8 cellular contexts compared by ENCODE assay signal in genomic region chr5:69369369-69370121, GRCh38. TPM values are rescaled to one million over a fixed set of nuclear protein-coding genes. Genes with fewer than 3 reads are reported as not detected.
DNase-seq lines count a peak whose midpoint lies in the region; ATAC-seq and TF ChIP-seq lines count a peak whose summit lies in the region.

TSS of gene AK6 (minus strand) at chr5:69369520. CDS start at chr5:69369490, 30 bp downstream.
TSS of gene RAD17 (plus strand) at chr5:69369818. CDS start at chr5:69372209, 2,391 bp downstream.
TSS of gene TAF9 (minus strand) at chr5:69369520. CDS start at chr5:69365737, 3,783 bp downstream.

- CTCF ChIA-PET in activated CD4-positive, alpha-beta memory T cell treated with anti-CD3 and anti-CD28 coated beads for 36 hours (lab: Charles Lee): interaction anchor here (1.1 to 2.0 kb wide), 2 partner anchors 35 to 276 kb away, joined by 4 to 9 read pairs; partner anchors contain the start of gene SLC30A5

- 0% methylated on average over 23 of the region's 63 CpGs for WGBS in right lobe of liver (ENCODE audit: insufficient coverage, low coverage, low lambda C conversion rate, missing lambda C conversion rate)

- H3K9me3 Mint-ChIP-seq in CD14-positive monocyte: no peaks in the 10 kb centered on the region
- H3K9me3 Mint-ChIP-seq in activated CD4-positive, alpha-beta memory T cell treated with anti-CD3 and anti-CD28 coated beads for 36 hours: no peaks in the 10 kb centered on the region

- H3K4me1 Mint-ChIP-seq in CD14-positive monocyte: peaks cover 23% of the 10 kb centered on the region
- peaks cover 44% of the 10 kb centered on the region for H3K4me1 Mint-ChIP-seq in activated CD4-positive, alpha-beta memory T cell treated with anti-CD3 and anti-CD28 coated beads for 36 hours (ENCODE audit: low read depth)

- H3K36me3 Mint-ChIP-seq in CD14-positive monocyte: peaks cover 25 to 30% of the 10 kb centered on the region in 2 donors
- peaks cover 24% of the 10 kb centered on the region for H3K36me3 Mint-ChIP-seq in activated CD4-positive, alpha-beta memory T cell treated with anti-CD3 and anti-CD28 coated beads for 36 hours

- H3K4me3 ChIP-seq in dorsolateral prefrontal cortex (peak within 1 kb of the TSS; percentile 57 to 100 (median 86)), right lobe of liver (peak within 1 kb of the TSS; percentile 78 to 90 (median 85))

- peak; percentile 93 for ATAC-seq in GM19397 (IDR thresholded peaks at IDR 0.05; ENCODE audit: unreplicated experiment)
- peak; percentile 86 for ATAC-seq in HG03571 (IDR thresholded peaks at IDR 0.05; ENCODE audit: unreplicated experiment)
- ATAC-seq in right lobe of liver: peak; percentile 97 to 99 (median 98)

- peak; percentile 80 for TF ChIP-seq POLR2A in right lobe of liver (IDR thresholded peaks at IDR 0.05)

- intact Hi-C loops in CD14-positive monocyte (cut with micrococcal nuclease): loop anchor here (5.0 to 10.0 kb wide), 3 partner anchors 135 to 277 kb away; partner anchors contain the start of genes SLC30A5 (in 2 of the 2) and CDK7 (in 1 of the 2)
- intact Hi-C loops in activated CD4-positive, alpha-beta memory T cell treated with anti-CD3 and anti-CD28 coated beads for 36 hours (cut with micrococcal nuclease): loop anchor here (1.0 to 2.0 kb wide), 6 partner anchors 135 to 327 kb away; partner anchors contain the start of genes CCNB1, CDK7 and CENPH
- intact Hi-C loops in dorsolateral prefrontal cortex (cut with DNase I): loop anchor here (1.0 to 10.0 kb wide), 5 partner anchors 37 to 325 kb away; partner anchors contain the start of genes CCDC125 (in 2 of the 2) and SLC30A5 (in 1 of the 2)
- intact Hi-C loops in right lobe of liver (cut with DNase I): no loop called here

- H3K4me3 Mint-ChIP-seq in CD14-positive monocyte: peak within 1 kb of the TSS; percentile 96 to 97
- peak within 1 kb of the TSS; percentile 98 for H3K4me3 Mint-ChIP-seq in activated CD4-positive, alpha-beta memory T cell treated with anti-CD3 and anti-CD28 coated beads for 36 hours

- H3K9me3 ChIP-seq in right lobe of liver: no peaks in the 10 kb centered on the region

- H3K27ac ChIP-seq in dorsolateral prefrontal cortex (peak within 1 kb of the TSS; percentile 92 to 100 (median 98)), right lobe of liver (peak within 1 kb of the TSS; percentile 98 to 100 (median 99))

- peaks cover 0 to 11% (median 3%) of the 10 kb centered on the region in 4 donors for H3K4me1 ChIP-seq in right lobe of liver

- H3K27me3 ChIP-seq in dorsolateral prefrontal cortex: no peaks in the 10 kb centered on the region
- no peaks in the 10 kb centered on the region for H3K27me3 ChIP-seq in right lobe of liver

- peak; percentile 90 for DNase-seq in CD14-positive monocyte (ENCODE audit: low spot score)
- DNase-seq in NCI-H82 (lab: John Stamatoyannopoulos, UW): peak; percentile 94
- peak; percentile 94 for DNase-seq in activated CD4-positive, alpha-beta memory T cell treated with anti-CD3 and anti-CD28 coated beads for 36 hours
- peak; percentile 89 to 95 (median 94) for DNase-seq in dorsolateral prefrontal cortex
- peak; percentile 95 to 97 (median 97) for DNase-seq in right lobe of liver
- DNase-seq in stimulated activated CD4-positive, alpha-beta T cell treated with anti-CD3 and anti-CD28 coated beads, Interleukin-4, amount 100 ng/mL, for 4 hours: peak; percentile 87 to 88

- peaks cover 0 to 26% (median 8%) of the 10 kb centered on the region in 4 donors for H3K36me3 ChIP-seq in right lobe of liver

- no peak for TF ChIP-seq CTCF in CD14-positive monocyte (IDR thresholded peaks at IDR 0.05)
- peak in 11 of 56 donors; percentile 5 to 38 (median 19) for TF ChIP-seq CTCF in dorsolateral prefrontal cortex (IDR thresholded peaks at IDR 0.05 in 54 of 56, conservative IDR thresholded peaks at IDR 0.05 in 2 of 56; ENCODE audit: low read depth in 1 of 56, partially characterized antibody in 56 of 56)
- no peak for TF ChIP-seq CTCF in right lobe of liver (IDR thresholded peaks at IDR 0.05)

- no peaks in the 10 kb centered on the region for H3K27me3 Mint-ChIP-seq in CD14-positive monocyte (ENCODE audit: low read depth in 3 of 3)
- H3K27me3 Mint-ChIP-seq in activated CD4-positive, alpha-beta memory T cell treated with anti-CD3 and anti-CD28 coated beads for 36 hours: no peaks in the 10 kb centered on the region

- POLR2A ChIA-PET in activated CD4-positive, alpha-beta memory T cell treated with anti-CD3 and anti-CD28 coated beads for 36 hours (lab: Charles Lee): interaction anchor here (1.7 kb wide), 1 partner anchor 276 kb away, joined by 5 read pairs; the partner anchor contains the start of gene SLC30A5

- peak within 1 kb of the TSS; percentile 93 to 99 (median 98) for H3K27ac Mint-ChIP-seq in CD14-positive monocyte
- H3K27ac Mint-ChIP-seq in activated CD4-positive, alpha-beta memory T cell treated with anti-CD3 and anti-CD28 coated beads for 36 hours: peak within 1 kb of the TSS; percentile 97

RNA-seq across cellular contexts. Expression of gene AK6, which starts in this region (rescaled TPM):
- polyA plus RNA-seq in CD14-positive monocyte: 10 to 100 TPM; 30.6 to 50.3 TPM
- 10 to 100 TPM; 79.8 to 87.0 TPM for total RNA-seq in activated CD4-positive, alpha-beta memory T cell treated with anti-CD3 and anti-CD28 coated beads for 36 hours
- total RNA-seq in dorsolateral prefrontal cortex: 10 to 100 TPM; 16.7 to 48.2 (median 30.6) TPM
- total RNA-seq in right lobe of liver: 10 to 100 TPM; 17.5 to 24.1 (median 21.5) TPM

RNA-seq across cellular contexts. Expression of gene RAD17, which starts in this region (rescaled TPM):
- polyA plus RNA-seq in CD14-positive monocyte: 10 to 100 TPM in 1 of 2 donors, 1 to 10 TPM in 1; 9.6 to 11.6 TPM
- 10 to 100 TPM; 26.9 to 31.9 TPM for total RNA-seq in activated CD4-positive, alpha-beta memory T cell treated with anti-CD3 and anti-CD28 coated beads for 36 hours
- total RNA-seq in dorsolateral prefrontal cortex (10 to 100 TPM; 12.6 to 35.3 (median 22.5) TPM), right lobe of liver (10 to 100 TPM in 2 of 6 experiments, 1 to 10 TPM in 4; 8.4 to 11.5 (median 9.4) TPM)

RNA-seq across cellular contexts. Expression of gene TAF9, which starts in this region (rescaled TPM):
- 100 to 1,000 TPM; 143 to 156 TPM for polyA plus RNA-seq in CD14-positive monocyte
- total RNA-seq in activated CD4-positive, alpha-beta memory T cell treated with anti-CD3 and anti-CD28 coated beads for 36 hours: 10 to 100 TPM; 55.8 to 58.3 TPM
- total RNA-seq in dorsolateral prefrontal cortex (10 to 100 TPM; 26.1 to 76.6 (median 52.9) TPM), right lobe of liver (10 to 100 TPM; 15.5 to 33.8 (median 26.0) TPM)

Comparison
In these comparisons a context has a peak if more than half of its experiments do, and no peak if none do; other contexts are left out.
1. Peak in every context shown above with its lines: DNase-seq, ATAC-seq, H3K4me3 ChIP-seq and H3K27ac ChIP-seq.
2. intact Hi-C loops: an anchor here in CD14-positive monocyte (5.0 to 10.0 kb wide), activated CD4-positive, alpha-beta memory T cell treated with anti-CD3 and anti-CD28 coated beads for 36 hours (1.0 to 2.0 kb wide) and dorsolateral prefrontal cortex (1.0 to 10.0 kb wide); none called in right lobe of liver.